Comparison of ENCODE assay signal across 9 cellular contexts in genomic region chr5:5025774-5026406, GRCh38.
A peak's percentile ranks its signal among the peaks of the same experiment; 100 is the strongest.
DNase-seq lines count a peak whose midpoint lies in the region; ATAC-seq and TF ChIP-seq lines count a peak whose summit lies in the region.
"Had no signal": no experiment of that assay in that cellular context is flagged by ENCODE, and none has a peak within 500 bp of the region (broad histone marks: within the 10 kb centered on the region; RNA-seq: fewer than 3 reads in every experiment).

No MANE protein-coding gene starts in this region.

- peak overlapping the region; percentile 68 to 89 for H3K4me3 ChIP-seq in SK-N-SH (ENCODE audit: low read depth in 2 of 2, low read length in 1 of 2)
- no peak overlapping the region for H3K4me3 ChIP-seq in smooth muscle cell
- no peak overlapping the region for H3K4me3 ChIP-seq in aorta (ENCODE audit: low read length in 2 of 2)

- H3K27me3 ChIP-seq in SK-N-SH (ENCODE audit: insufficient read depth): no peaks in the 10 kb centered on the region
- H3K27me3 ChIP-seq in smooth muscle cell (ENCODE audit: low read depth): no peaks in the 10 kb centered on the region
- H3K27me3 ChIP-seq in aorta (ENCODE audit: control insufficient read depth in 1 of 2, insufficient read depth in 2 of 2, low read length in 1 of 2): no peaks in the 10 kb centered on the region

- peak overlapping the region; percentile 97 for H2AFZ ChIP-seq in SK-N-SH (ENCODE audit: low read depth)
- H2AFZ ChIP-seq in smooth muscle cell (ENCODE audit: low read depth): peak overlapping the region; percentile 30

- peak overlapping the region; percentile 72 for H3K9ac ChIP-seq in SK-N-SH
- H3K9ac ChIP-seq in smooth muscle cell (ENCODE audit: low read depth): no peak overlapping the region

- H3K79me2 ChIP-seq in SK-N-SH (ENCODE audit: insufficient read depth) (no peaks in the 10 kb centered on the region), smooth muscle cell (ENCODE audit: low read depth) (no peaks in the 10 kb centered on the region)

- H3K9me2 ChIP-seq in SK-N-SH: no peaks in the 10 kb centered on the region

- intact Hi-C loops in aorta (cut with DNase I): no loop called here

- CTCF ChIA-PET in SK-N-SH (lab: Yijun Ruan, JAX): interaction anchor here (1.0 to 2.3 kb wide), 4 partner anchors 8 to 370 kb away, joined by 3 to 11 read pairs (median 3); no protein-coding TSS in a partner anchor

- no peaks in the 10 kb centered on the region for H3K36me3 ChIP-seq in SK-N-SH (replicated peaks in 1 of 2; ENCODE audit: control insufficient read depth in 1 of 2, insufficient read depth in 2 of 2, low read length in 1 of 2)
- H3K36me3 ChIP-seq in smooth muscle cell (ENCODE audit: low read depth): no peaks in the 10 kb centered on the region
- H3K36me3 ChIP-seq in aorta (ENCODE audit: control insufficient read depth in 1 of 2, insufficient read depth in 2 of 2, low read length in 1 of 2): no peaks in the 10 kb centered on the region

- no peak for TF ChIP-seq EP300 in SK-N-SH (IDR thresholded peaks at IDR 0.05; ENCODE audit: borderline replicate concordance in 1 of 2, low read depth in 1 of 2, low read length in 1 of 2)

- peak overlapping the region; percentile 56 to 73 for H3K27ac ChIP-seq in SK-N-SH (ENCODE audit: low read depth in 2 of 2, low read length in 1 of 2)
- H3K27ac ChIP-seq in smooth muscle cell (ENCODE audit: low read depth): peak overlapping the region; percentile 80
- H3K27ac ChIP-seq in aorta (ENCODE audit: low read depth in 1 of 2, low read length in 2 of 2): no peak overlapping the region

- H3K9me3 ChIP-seq in SK-N-SH (no peaks in the 10 kb centered on the region), smooth muscle cell (replicated peaks; ENCODE audit: low read depth) (no peaks in the 10 kb centered on the region), aorta (ENCODE audit: control insufficient read depth, low read length) (no peaks in the 10 kb centered on the region)

- no peaks in the 10 kb centered on the region for H4K20me1 ChIP-seq in SK-N-SH (ENCODE audit: insufficient read depth)
- no peaks in the 10 kb centered on the region for H4K20me1 ChIP-seq in smooth muscle cell (ENCODE audit: low read depth)

- WGBS in SK-N-SH (ENCODE audit: low lambda C conversion rate): 20% methylated on average over 16 of the region's 16 CpGs
- 73% methylated on average over 16 of the region's 16 CpGs for WGBS in smooth muscle cell (ENCODE audit: low lambda C conversion rate)
- 68 to 74% methylated on average over 16 of the region's 16 CpGs for WGBS in aorta, 2 donors

- H3K4me1 ChIP-seq in SK-N-SH (ENCODE audit: control insufficient read depth in 1 of 2, insufficient read depth in 2 of 2, low read depth in 1 of 2, low read length in 1 of 2) (peaks cover 0 to 8% of the 10 kb centered on the region in 2 experiments; a peak in 1 of 4 replicates), smooth muscle cell (ENCODE audit: low read depth) (no peaks in the 10 kb centered on the region), aorta (ENCODE audit: control insufficient read depth in 1 of 2, insufficient read depth in 2 of 2, low read length in 2 of 2) (no peaks in the 10 kb centered on the region)

- ATAC-seq in GM21526 (IDR thresholded peaks at IDR 0.05; ENCODE audit: low FRiP score, unreplicated experiment): no peak
- ATAC-seq in aorta (ENCODE audit: low FRiP score): no peak

- H3F3A ChIP-seq in SK-N-SH (replicated peaks; ENCODE audit: insufficient read depth) (no peaks in the 10 kb centered on the region), smooth muscle cell (ENCODE audit: low read depth) (no peaks in the 10 kb centered on the region)

- POLR2A ChIA-PET in SK-N-SH (lab: Yijun Ruan, JAX): no interaction called here

- TF ChIP-seq CTCF in SK-N-SH (IDR thresholded peaks at IDR 0.05) (no peak), smooth muscle cell (IDR thresholded peaks at IDR 0.05; ENCODE audit: borderline replicate concordance, insufficient read depth, poor library complexity, severe bottlenecking) (no peak)

- TF ChIP-seq RAD21 in SK-N-SH (IDR thresholded peaks at IDR 0.05; ENCODE audit: low read length): no peak

- H3K4me2 ChIP-seq in SK-N-SH (peak overlapping the region; percentile 66), smooth muscle cell (no peak overlapping the region)

- DNase-seq in activated T-cell treated with anti-CD3 and anti-CD28 coated beads for 48 hours (ENCODE audit: low read depth): peak; percentile 0
- no peak for DNase-seq in activated T-cell treated with anti-CD3 and anti-CD28 coated beads, Interleukin-2, amount 50 U/mL, for 1 hour
- DNase-seq in NCI-H1436 (lab: John Stamatoyannopoulos, UW): peak; percentile 51
- peak; percentile 51 for DNase-seq in SK-N-SH
- DNase-seq in smooth muscle cell (lab: John Stamatoyannopoulos, UW; ENCODE audit: unreplicated experiment): no peak
- no peak for DNase-seq in HPDE6-E6E7 (ENCODE audit: extremely low spot score)
- no peak for DNase-seq in aorta
- DNase-seq: NCI-H146 had no signal

TF ChIP-seq in SK-N-SH, 30 proteins besides CTCF, POLR2A, EP300 and RAD21:
- TF ChIP-seq ELF1 (IDR thresholded peaks at IDR 0.05): peak; percentile 12; the same call in 1 of the 2 replicates
- no peak for TF ChIP-seq ZBTB33 (IDR thresholded peaks at IDR 0.05; ENCODE audit: borderline replicate concordance, low read depth)
- no peak for TF ChIP-seq YY1 (IDR thresholded peaks at IDR 0.05; ENCODE audit: low read depth)
- 0 out of 2 replicates have a peak, but pooled peaks have one; percentile 15 for TF ChIP-seq MXI1 (IDR thresholded peaks at IDR 0.05; ENCODE audit: low read depth, low read length)
- TF ChIP-seq PBX3 (IDR thresholded peaks at IDR 0.05): peak; percentile 72
- TF ChIP-seq RFX5 (IDR thresholded peaks at IDR 0.05; ENCODE audit: low read length): peak; percentile 84
- 0 out of 2 replicates have a peak, but pooled peaks have one; percentile 7 for TF ChIP-seq IRF3 (IDR thresholded peaks at IDR 0.05; ENCODE audit: low read depth, low read length)
- no peak for TF ChIP-seq REST (IDR thresholded peaks at IDR 0.05; ENCODE audit: low read depth, low read length)
- TF ChIP-seq POLR2AphosphoS5 (IDR thresholded peaks at IDR 0.05; ENCODE audit: low read depth, low read length): peak; percentile 74
TF ChIP-seq in SK-N-SH: peak in this region for 6.

Comparison
In these comparisons a context has a peak if more than half of its experiments do, and no peak if none do; other contexts are left out.
1. DNase-seq: peak in activated T-cell treated with anti-CD3 and anti-CD28 coated beads for 48 hours (single experiment), NCI-H1436 (single experiment) and SK-N-SH (single experiment); none in activated T-cell treated with anti-CD3 and anti-CD28 coated beads, Interleukin-2, amount 50 U/mL, for 1 hour (single experiment), smooth muscle cell (single experiment), HPDE6-E6E7 (single experiment) and aorta (0 of 2).
2. H3K27ac ChIP-seq: peak in SK-N-SH (2 of 2) and smooth muscle cell (single experiment); none in aorta (0 of 2).
3. H3K4me3 ChIP-seq: peak in SK-N-SH (2 of 2); none in smooth muscle cell (single experiment) and aorta (0 of 2).